Comparison of ENCODE assay signal across 2 cellular contexts in the genomic region with DNA sequence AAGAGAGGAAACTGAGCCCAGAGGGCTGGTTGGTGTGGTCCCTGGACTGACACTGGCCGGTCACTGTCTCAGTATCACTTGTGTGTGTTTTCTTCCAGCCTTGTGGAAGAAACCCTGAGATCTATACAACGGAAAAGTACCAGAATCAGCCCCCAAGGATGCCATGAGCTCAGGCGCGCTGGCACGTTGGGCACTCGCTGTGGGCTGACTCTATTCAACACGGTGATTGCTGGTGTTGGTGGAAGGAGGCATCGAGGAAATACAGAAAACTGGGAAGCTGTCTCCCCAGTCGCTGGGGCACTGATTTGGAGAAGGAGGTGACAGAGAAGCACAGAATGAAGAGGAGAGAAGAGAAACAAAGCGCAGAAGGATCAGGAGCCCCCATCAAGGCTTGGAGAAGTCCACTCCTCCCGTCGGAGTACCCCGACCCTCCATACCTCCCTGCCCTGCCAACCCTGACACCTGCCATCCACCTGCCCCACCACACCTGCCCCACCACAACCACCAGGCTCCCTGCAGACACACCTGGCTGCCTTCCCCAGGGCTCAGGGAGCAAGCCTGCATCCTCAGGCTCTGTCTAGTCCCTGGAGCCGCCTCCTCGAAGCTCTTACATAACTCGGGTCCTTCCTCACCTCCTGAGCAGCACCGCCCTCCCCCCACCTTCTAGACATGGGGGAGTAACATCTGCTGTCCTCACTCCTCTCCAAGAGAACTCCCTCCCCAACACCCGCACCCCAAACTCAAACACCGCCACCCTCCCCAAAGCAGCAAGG.
TF ChIP-seq lines count a peak whose summit lies in the region.

No MANE protein-coding gene starts in this region.

TF ChIP-seq in SK-N-SH, 30 proteins besides CTCF, POLR2A, EP300 and RAD21 (continued from another document):
- TF ChIP-seq ZBTB33 (IDR thresholded peaks at IDR 0.05; ENCODE audit: borderline replicate concordance, low read depth) (no peak), EZH2phosphoT487 (IDR thresholded peaks at IDR 0.05; ENCODE audit: borderline replicate concordance, low read depth) (no peak), SIN3A (IDR thresholded peaks at IDR 0.05; ENCODE audit: borderline replicate concordance, low read depth, low read length) (no peak), TCF12 (IDR thresholded peaks at IDR 0.05) (no peak), GABPA (IDR thresholded peaks at IDR 0.05; ENCODE audit: low read depth) (no peak), ELF1 (IDR thresholded peaks at IDR 0.05) (no peak), PBX3 (IDR thresholded peaks at IDR 0.05) (no peak), JUND (IDR thresholded peaks at IDR 0.05) (no peak), TEAD4 (IDR thresholded peaks at IDR 0.05; ENCODE audit: borderline replicate concordance, insufficient read depth) (no peak)
TF ChIP-seq in SK-N-SH: peak in this region for 0.

TF ChIP-seq in SK-N-SH treated with all-trans-retinoic acid at 6 μM for 48 hours, 23 proteins besides CTCF, POLR2A, EP300 and RAD21 (continued from another document):
- no peak for TF ChIP-seq PATZ1 (CRISPR knock-in tag; IDR thresholded peaks at IDR 0.05; ENCODE audit: borderline replicate concordance)
- TF ChIP-seq ZNF8 (CRISPR knock-in tag; IDR thresholded peaks at IDR 0.05): no peak
- TF ChIP-seq ZNF565 (CRISPR knock-in tag; conservative IDR thresholded peaks at IDR 0.05; ENCODE audit: low read depth): no peak
- TF ChIP-seq OSR1 (CRISPR knock-in tag; IDR thresholded peaks at IDR 0.05): no peak
- no peak for TF ChIP-seq SNAI2 (CRISPR knock-in tag; IDR thresholded peaks at IDR 0.05)
- no peak for TF ChIP-seq ISL1 (CRISPR knock-in tag; IDR thresholded peaks at IDR 0.05)
